Comparison of ENCODE assay signal across 1 cellular context in the genomic region with DNA sequence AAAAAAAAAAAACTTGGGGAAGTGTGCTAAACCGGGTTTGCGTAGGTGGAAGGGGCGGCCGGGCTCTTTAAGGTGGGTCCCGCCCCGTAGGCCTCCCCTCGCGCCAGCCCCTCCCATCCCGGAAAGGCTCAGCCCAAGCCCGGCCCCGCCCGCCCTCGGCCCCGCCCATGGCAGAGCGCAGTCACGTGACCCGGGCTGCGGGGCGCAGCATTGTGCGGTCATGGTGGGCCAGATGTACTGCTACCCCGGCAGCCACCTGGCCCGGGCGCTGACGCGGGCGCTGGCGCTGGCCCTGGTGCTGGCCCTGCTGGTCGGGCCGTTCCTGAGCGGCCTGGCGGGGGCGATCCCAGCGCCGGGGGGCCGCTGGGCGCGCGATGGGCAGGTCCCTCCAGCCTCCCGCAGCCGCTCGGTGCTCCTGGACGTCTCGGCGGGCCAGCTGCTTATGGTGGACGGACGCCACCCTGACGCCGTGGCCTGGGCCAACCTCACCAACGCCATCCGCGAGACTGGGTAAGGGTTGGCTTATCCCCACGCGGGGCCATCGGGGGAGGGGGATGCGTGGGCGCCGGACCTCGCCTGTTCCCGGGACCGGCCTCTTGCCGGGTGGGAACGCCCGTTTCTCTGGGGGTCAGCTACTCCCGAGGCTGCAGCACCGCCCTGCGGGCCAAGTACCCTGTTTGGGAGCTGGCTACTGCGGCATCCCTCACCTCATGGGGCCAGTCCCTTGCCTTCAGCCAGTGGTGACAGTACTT.
TF ChIP-seq lines count a peak whose summit lies in the region.

PLBD2 (plus strand) TSS at position 207 of the 752 bp plus-strand sequence; CDS start at position 221, 14 bp downstream.

TF ChIP-seq in K562, 482 proteins besides CTCF, POLR2A, EP300 and RAD21 (continued from another document and continues in another):
- 0 out of 2 replicates have a peak, but pooled peaks have one; percentile 31 for TF ChIP-seq POLR2AphosphoS5 (IDR thresholded peaks at IDR 0.05; ENCODE audit: control insufficient read depth, insufficient read depth, low read depth, low read length)
- TF ChIP-seq NFIX (CRISPR knock-in tag; IDR thresholded peaks at IDR 0.05; ENCODE audit: low read depth) = no peak
- TF ChIP-seq CHD4 (IDR thresholded peaks at IDR 0.05; ENCODE audit: insufficient read depth, insufficient replicate concordance, low read depth, low read length, poor library complexity, severe bottlenecking) = no peak
- TF ChIP-seq, protein P1, sequence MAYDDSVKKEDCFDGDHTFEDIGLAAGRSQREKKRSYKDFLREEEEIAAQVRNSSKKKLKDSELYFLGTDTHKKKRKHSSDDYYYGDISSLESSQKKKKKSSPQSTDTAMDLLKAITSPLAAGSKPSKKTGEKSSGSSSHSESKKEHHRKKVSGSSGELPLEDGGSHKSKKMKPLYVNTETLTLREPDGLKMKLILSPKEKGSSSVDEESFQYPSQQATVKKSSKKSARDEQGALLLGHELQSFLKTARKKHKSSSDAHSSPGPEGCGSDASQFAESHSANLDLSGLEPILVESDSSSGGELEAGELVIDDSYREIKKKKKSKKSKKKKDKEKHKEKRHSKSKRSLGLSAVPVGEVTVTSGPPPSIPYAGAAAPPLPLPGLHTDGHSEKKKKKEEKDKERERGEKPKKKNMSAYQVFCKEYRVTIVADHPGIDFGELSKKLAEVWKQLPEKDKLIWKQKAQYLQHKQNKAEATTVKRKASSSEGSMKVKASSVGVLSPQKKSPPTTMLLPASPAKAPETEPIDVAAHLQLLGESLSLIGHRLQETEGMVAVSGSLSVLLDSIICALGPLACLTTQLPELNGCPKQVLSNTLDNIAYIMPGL (CRISPR knock-in tag; IDR thresholded peaks at IDR 0.05) = peak; percentile 90
- no peak for TF ChIP-seq RBM39 (optimal IDR thresholded peaks at IDR 0.05; ENCODE audit: low read depth, low read length)
- no peak for TF ChIP-seq MAFG (tag; conservative IDR thresholded peaks at IDR 0.05)
- no peak for TF ChIP-seq DMBX1 (CRISPR knock-in tag; IDR thresholded peaks at IDR 0.05; ENCODE audit: borderline replicate concordance)
- TF ChIP-seq HMGN3 (IDR thresholded peaks at IDR 0.05; ENCODE audit: borderline replicate concordance, extremely low read depth, insufficient read length, low read depth, low read length) = peak; percentile 62
- no peak for TF ChIP-seq RBM14 (IDR thresholded peaks at IDR 0.05; ENCODE audit: borderline replicate concordance, insufficient read depth, low read depth, low read length)
- TF ChIP-seq, protein P2, sequence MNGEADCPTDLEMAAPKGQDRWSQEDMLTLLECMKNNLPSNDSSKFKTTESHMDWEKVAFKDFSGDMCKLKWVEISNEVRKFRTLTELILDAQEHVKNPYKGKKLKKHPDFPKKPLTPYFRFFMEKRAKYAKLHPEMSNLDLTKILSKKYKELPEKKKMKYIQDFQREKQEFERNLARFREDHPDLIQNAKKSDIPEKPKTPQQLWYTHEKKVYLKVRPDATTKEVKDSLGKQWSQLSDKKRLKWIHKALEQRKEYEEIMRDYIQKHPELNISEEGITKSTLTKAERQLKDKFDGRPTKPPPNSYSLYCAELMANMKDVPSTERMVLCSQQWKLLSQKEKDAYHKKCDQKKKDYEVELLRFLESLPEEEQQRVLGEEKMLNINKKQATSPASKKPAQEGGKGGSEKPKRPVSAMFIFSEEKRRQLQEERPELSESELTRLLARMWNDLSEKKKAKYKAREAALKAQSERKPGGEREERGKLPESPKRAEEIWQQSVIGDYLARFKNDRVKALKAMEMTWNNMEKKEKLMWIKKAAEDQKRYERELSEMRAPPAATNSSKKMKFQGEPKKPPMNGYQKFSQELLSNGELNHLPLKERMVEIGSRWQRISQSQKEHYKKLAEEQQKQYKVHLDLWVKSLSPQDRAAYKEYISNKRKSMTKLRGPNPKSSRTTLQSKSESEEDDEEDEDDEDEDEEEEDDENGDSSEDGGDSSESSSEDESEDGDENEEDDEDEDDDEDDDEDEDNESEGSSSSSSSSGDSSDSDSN (IDR thresholded peaks at IDR 0.05; ENCODE audit: borderline replicate concordance in 1 of 2, low read depth in 2 of 2, low read length in 2 of 2) = peak in 1 of 2 experiments; percentile 29; a peak in 1 of 4 replicates
- TF ChIP-seq ZFP91 (CRISPR knock-in tag; IDR thresholded peaks at IDR 0.05) = peak; percentile 75; the same call in 1 of the 2 replicates
- no peak for TF ChIP-seq HDGF (IDR thresholded peaks at IDR 0.05)
- peak; percentile 82 for TF ChIP-seq RB1 (IDR thresholded peaks at IDR 0.05; ENCODE audit: low read depth)
- TF ChIP-seq ZBTB7A (IDR thresholded peaks at IDR 0.05; ENCODE audit: borderline replicate concordance, control insufficient read depth, low read depth, low read length) = peak; percentile 68; the same call in 1 of the 2 replicates
- peak; percentile 34; the same call in 1 of the 2 replicates for TF ChIP-seq GABPA (tag; conservative IDR thresholded peaks at IDR 0.05; ENCODE audit: low read depth)
- no peak for TF ChIP-seq RBM22 (IDR thresholded peaks at IDR 0.05; ENCODE audit: low read depth, low read length, poor library complexity, severe bottlenecking)
- no peak for TF ChIP-seq POLR2B (IDR thresholded peaks at IDR 0.05; ENCODE audit: low read depth, partially characterized antibody)
- TF ChIP-seq DIDO1 (tag; IDR thresholded peaks at IDR 0.05; ENCODE audit: low read depth) = no peak
- no peak for TF ChIP-seq FOXO4 (CRISPR knock-in tag; IDR thresholded peaks at IDR 0.05)
- TF ChIP-seq JUN (IDR thresholded peaks at IDR 0.05; ENCODE audit: borderline replicate concordance, low read depth, low read length) = no peak
- TF ChIP-seq JUN (CRISPR knock-in tag; IDR thresholded peaks at IDR 0.05; ENCODE audit: borderline replicate concordance) = 0 out of 2 replicates have a peak, but pooled peaks have one; percentile 34
- TF ChIP-seq ELF1 (tag; IDR thresholded peaks at IDR 0.05) = peak; percentile 85
- no peak; the same call in 1 of the 2 replicates for TF ChIP-seq ERF (CRISPR knock-in tag; IDR thresholded peaks at IDR 0.05)
- peak; percentile 37 to 71; a peak in 3 of 4 replicates for TF ChIP-seq MNT (conservative IDR thresholded peaks at IDR 0.05)
- TF ChIP-seq ETV5 (CRISPR knock-in tag; IDR thresholded peaks at IDR 0.05; ENCODE audit: low read depth) = no peak
- no peak for TF ChIP-seq SRF (CRISPR knock-in tag; IDR thresholded peaks at IDR 0.05)
- TF ChIP-seq MBD2 (IDR thresholded peaks at IDR 0.05; ENCODE audit: borderline replicate concordance, low read depth) = no peak
- TF ChIP-seq, protein P3, sequence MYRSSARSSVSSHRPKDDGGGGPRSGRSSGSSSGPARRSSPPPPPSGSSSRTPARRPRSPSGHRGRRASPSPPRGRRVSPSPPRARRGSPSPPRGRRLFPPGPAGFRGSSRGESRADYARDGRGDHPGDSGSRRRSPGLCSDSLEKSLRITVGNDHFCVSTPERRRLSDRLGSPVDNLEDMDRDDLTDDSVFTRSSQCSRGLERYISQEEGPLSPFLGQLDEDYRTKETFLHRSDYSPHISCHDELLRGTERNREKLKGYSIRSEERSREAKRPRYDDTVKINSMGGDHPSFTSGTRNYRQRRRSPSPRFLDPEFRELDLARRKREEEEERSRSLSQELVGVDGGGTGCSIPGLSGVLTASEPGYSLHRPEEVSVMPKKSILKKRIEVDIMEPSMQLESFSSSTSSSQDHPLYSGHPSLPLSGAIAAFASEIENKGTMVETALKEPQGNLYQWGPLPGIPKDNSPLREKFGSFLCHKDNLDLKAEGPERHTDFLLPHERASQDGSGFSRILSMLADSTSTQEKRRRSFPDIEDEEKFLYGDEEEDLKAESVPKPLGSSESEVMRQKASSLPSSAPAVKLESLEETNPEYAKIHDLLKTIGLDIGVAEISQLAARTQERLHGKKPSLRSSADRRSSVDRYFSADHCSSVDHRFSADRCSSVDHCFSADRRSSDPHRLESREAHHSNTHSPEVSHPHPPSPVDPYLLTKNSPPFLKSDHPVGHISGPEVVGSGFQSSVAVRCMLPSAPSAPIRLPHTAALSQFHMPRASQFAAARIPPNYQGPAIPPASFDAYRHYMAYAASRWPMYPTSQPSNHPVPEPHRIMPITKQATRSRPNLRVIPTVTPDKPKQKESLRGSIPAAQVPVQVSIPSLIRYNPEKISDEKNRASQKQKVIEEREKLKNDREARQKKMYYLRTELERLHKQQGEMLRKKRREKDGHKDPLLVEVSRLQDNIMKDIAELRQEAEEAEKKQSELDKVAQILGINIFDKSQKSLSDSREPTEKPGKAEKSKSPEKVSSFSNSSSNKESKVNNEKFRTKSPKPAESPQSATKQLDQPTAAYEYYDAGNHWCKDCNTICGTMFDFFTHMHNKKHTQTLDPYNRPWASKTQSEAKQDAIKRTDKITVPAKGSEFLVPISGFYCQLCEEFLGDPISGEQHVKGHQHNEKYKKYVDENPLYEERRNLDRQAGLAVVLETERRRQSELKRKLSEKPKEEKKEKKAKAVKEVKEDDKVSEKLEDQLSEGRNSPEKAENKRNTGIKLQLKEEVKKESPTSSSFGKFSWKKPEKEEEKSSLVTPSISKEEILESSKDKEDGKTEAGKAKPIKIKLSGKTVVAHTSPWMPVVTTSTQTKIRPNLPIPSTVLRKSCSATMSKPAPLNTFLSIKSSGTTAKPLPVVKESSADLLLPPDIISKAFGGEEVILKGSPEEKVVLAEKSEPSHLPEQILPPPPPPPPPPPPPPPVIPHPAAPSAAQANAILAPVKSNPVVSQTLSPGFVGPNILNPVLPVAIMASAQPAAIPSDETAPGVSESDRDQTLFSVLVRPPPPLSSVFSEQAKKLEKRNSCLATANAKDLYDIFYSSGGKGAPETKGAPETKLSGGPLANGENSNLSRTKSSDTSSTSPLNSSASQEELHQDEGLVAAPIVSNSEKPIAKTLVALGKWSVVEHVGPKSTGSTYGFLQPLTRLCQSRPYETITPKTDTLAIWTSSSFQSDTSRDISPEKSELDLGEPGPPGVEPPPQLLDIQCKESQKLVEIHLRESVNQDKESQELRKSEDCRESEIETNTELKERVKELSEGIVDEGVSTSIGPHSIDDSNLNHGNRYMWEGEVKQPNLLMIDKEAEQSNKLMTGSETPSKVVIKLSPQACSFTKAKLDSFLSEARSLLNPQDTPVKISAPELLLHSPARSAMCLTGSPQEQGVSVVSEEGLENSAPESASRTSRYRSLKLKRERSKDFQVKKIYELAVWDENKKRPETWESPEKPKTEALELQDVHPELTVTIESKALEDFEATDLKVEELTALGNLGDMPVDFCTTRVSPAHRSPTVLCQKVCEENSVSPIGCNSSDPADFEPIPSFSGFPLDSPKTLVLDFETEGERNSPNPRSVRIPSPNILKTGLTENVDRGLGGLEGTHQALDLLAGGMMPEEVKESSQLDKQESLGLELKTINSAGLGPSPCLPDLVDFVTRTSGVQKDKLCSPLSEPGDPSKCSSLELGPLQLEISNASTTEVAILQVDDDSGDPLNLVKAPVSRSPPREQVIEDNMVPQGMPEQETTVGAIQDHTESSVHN (IDR thresholded peaks at IDR 0.05; ENCODE audit: borderline replicate concordance in 1 of 2, low read depth in 1 of 2) = no peak
- TF ChIP-seq HDAC6 (IDR thresholded peaks at IDR 0.05; ENCODE audit: low read depth, low read length) = no peak
- TF ChIP-seq PYGO2 (tag; IDR thresholded peaks at IDR 0.05) = no peak
- TF ChIP-seq TAF15 (IDR thresholded peaks at IDR 0.05; ENCODE audit: low read depth, low read length) = no peak
- TF ChIP-seq TCF7L2 (IDR thresholded peaks at IDR 0.05; ENCODE audit: low read depth, low read length) = no peak
- no peak for TF ChIP-seq ZNF830 (CRISPR knock-in tag; IDR thresholded peaks at IDR 0.05)
- 0 out of 2 replicates have a peak, but pooled peaks have one; percentile 45 for TF ChIP-seq ZNF740 (CRISPR knock-in tag; IDR thresholded peaks at IDR 0.05)
- no peak for TF ChIP-seq ZNF740 (tag; IDR thresholded peaks at IDR 0.05)
- TF ChIP-seq, protein P4, sequence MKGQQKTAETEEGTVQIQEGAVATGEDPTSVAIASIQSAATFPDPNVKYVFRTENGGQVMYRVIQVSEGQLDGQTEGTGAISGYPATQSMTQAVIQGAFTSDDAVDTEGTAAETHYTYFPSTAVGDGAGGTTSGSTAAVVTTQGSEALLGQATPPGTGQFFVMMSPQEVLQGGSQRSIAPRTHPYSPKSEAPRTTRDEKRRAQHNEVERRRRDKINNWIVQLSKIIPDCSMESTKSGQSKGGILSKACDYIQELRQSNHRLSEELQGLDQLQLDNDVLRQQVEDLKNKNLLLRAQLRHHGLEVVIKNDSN (CRISPR knock-in tag; IDR thresholded peaks at IDR 0.05) = peak; percentile 93
- TF ChIP-seq POU5F1 (IDR thresholded peaks at IDR 0.05; ENCODE audit: borderline replicate concordance, low read depth, low read length, partially characterized antibody) = no peak
